Comparison of ENCODE assay signal across 7 cellular contexts in the genomic region with DNA sequence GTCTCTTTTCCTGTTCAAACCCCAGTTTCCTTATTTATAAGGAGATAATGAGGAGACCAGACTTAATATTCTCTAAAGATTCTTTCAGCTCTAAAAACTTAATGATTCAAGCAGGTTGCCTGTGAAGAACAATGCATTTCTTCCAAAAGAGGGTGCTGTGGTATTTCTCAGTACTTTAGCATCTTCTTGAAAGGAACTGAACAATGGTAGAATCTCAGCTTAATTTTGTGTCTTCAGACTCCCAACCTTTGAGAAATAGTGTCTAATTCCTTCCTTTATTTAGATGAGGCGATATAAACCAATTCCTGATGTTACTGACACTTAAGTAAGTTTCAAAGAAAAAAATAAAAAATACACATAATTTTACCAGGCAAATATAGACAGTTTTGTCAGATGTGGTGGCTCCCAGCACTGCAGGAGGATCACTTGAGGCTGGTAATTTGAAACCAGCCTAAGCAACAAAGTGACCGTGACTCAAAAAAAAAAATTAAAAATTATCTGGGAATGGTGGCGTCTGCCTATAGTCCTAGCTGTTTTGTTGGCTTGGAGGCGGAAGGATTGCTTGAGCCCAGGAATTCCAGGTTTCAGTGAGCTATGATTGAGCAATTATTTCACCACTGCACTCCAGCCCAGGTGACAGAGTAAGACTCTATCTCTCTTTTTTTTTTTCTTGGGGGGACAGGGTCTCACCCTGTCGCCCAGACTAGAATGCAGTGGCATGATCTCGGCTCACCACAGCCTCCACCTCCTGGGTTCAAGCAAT.
DNase-seq lines count a peak whose midpoint lies in the region; ATAC-seq and TF ChIP-seq lines count a peak whose summit lies in the region.

No MANE protein-coding gene starts in this region.

- no peak for ATAC-seq in stimulated activated naive CD8-positive, alpha-beta T cell treated with anti-CD3 and anti-CD28 coated beads, Interleukin-15, amount 100 ng/mL, for 72 hours
- ATAC-seq in GM21381 (IDR thresholded peaks at IDR 0.05; ENCODE audit: unreplicated experiment), result no peak

- H3K9me3 Mint-ChIP-seq in nephron progenitor cell (no peaks in the 10 kb centered on the region), endothelial cell (ENCODE audit: unreplicated experiment) (no peaks in the 10 kb centered on the region)
- H3K9me3 Mint-ChIP-seq in stimulated activated naive CD8-positive, alpha-beta T cell treated with anti-CD3 and anti-CD28 coated beads, Interleukin-15, amount 100 ng/mL, for 72 hours, result no peaks in the 10 kb centered on the region

- H3K27me3 Mint-ChIP-seq in nephron progenitor cell (ENCODE audit: low read depth, poor library complexity) (no peaks in the 10 kb centered on the region), endothelial cell (ENCODE audit: unreplicated experiment) (peaks cover under 1% of the 10 kb centered on the region)
- H3K27me3 Mint-ChIP-seq in stimulated activated naive CD8-positive, alpha-beta T cell treated with anti-CD3 and anti-CD28 coated beads, Interleukin-15, amount 100 ng/mL, for 72 hours, result no peaks in the 10 kb centered on the region

- TF ChIP-seq CTCF in GM10266 (IDR thresholded peaks at IDR 0.05; ENCODE audit: control insufficient read depth, insufficient read depth, low read depth, missing control alignments) (peak; percentile 42), nephron progenitor cell (IDR thresholded peaks at IDR 0.05) (peak; percentile 24), endothelial cell (IDR thresholded peaks at IDR 0.05; ENCODE audit: unreplicated experiment) (no peak)

- H3K4me3 Mint-ChIP-seq in nephron progenitor cell (no peak overlapping the region), endothelial cell (ENCODE audit: unreplicated experiment) (no peak overlapping the region)
- no peak overlapping the region for H3K4me3 Mint-ChIP-seq in stimulated activated naive CD8-positive, alpha-beta T cell treated with anti-CD3 and anti-CD28 coated beads, Interleukin-15, amount 100 ng/mL, for 72 hours

- H3K36me3 Mint-ChIP-seq in nephron progenitor cell (ENCODE audit: low read depth) (peaks cover 5% of the 10 kb centered on the region), endothelial cell (ENCODE audit: low read depth, unreplicated experiment) (no peaks in the 10 kb centered on the region)

- H3K27ac Mint-ChIP-seq in nephron progenitor cell, result peak overlapping the region; percentile 44
- H3K27ac Mint-ChIP-seq in stimulated activated naive CD8-positive, alpha-beta T cell treated with anti-CD3 and anti-CD28 coated beads, Interleukin-15, amount 100 ng/mL, for 72 hours, result peak overlapping the region in 1 of 2 donors; percentile 12
- H3K27ac Mint-ChIP-seq in endothelial cell (ENCODE audit: unreplicated experiment), result no peak overlapping the region

- peak; percentile 26 for DNase-seq in GM10266 (ENCODE audit: extremely low spot score)
- DNase-seq in NCI-H2029 treated with DMSO at 0.1 percent for 48 hours (lab: John Stamatoyannopoulos, UW), result peak; percentile 88
- DNase-seq in dermis blood vessel endothelial cell, result peak; percentile 74
- DNase-seq in nephron progenitor cell, result no peak
- no peak for DNase-seq in stimulated activated naive CD8-positive, alpha-beta T cell treated with anti-CD3 and anti-CD28 coated beads, Interleukin-15, amount 100 ng/mL, for 72 hours
- no peak for DNase-seq in endothelial cell (ENCODE audit: low spot score)

- H3K4me1 Mint-ChIP-seq in nephron progenitor cell (peaks cover 8% of the 10 kb centered on the region), endothelial cell (ENCODE audit: unreplicated experiment) (peaks cover 8% of the 10 kb centered on the region)
- peaks cover 6% of the 10 kb centered on the region for H3K4me1 Mint-ChIP-seq in stimulated activated naive CD8-positive, alpha-beta T cell treated with anti-CD3 and anti-CD28 coated beads, Interleukin-15, amount 100 ng/mL, for 72 hours

Comparison
In these comparisons a context has a peak if more than half of its experiments do, and no peak if none do; other contexts are left out.
1. DNase-seq: peak in GM10266 (single experiment), NCI-H2029 treated with DMSO at 0.1 percent for 48 hours (single experiment) and dermis blood vessel endothelial cell (single experiment); none in nephron progenitor cell (single experiment), stimulated activated naive CD8-positive, alpha-beta T cell treated with anti-CD3 and anti-CD28 coated beads, Interleukin-15, amount 100 ng/mL, for 72 hours (0 of 2) and endothelial cell (single experiment).